ENCODE assay signal across 12 cellular contexts in genomic region chr18:32317651-32318050, GRCh38.
DNase-seq lines count a peak whose midpoint lies in the region; ATAC-seq and TF ChIP-seq lines count a peak whose summit lies in the region.
"Had no signal": no experiment of that assay in that cellular context is flagged by ENCODE, and none has a peak within 500 bp of the region (broad histone marks: within the 10 kb centered on the region; RNA-seq: fewer than 3 reads in every experiment).

No MANE protein-coding gene starts in this region.

- CTCF ChIA-PET in A673 (lab: Charles Lee), result no interaction called here
- CTCF ChIA-PET in activated CD8-positive, alpha-beta memory T cell treated with anti-CD3 and anti-CD28 coated beads, Interleukin-2, amount 10 ng/mL, durations not matched to agents 7 days and 5 days (lab: Charles Lee), result no interaction called here

- no peaks in the 10 kb centered on the region for H3K36me3 Mint-ChIP-seq in activated CD8-positive, alpha-beta memory T cell treated with anti-CD3 and anti-CD28 coated beads, Interleukin-2, amount 10 ng/mL, durations not matched to agents 7 days and 5 days

- intact Hi-C loops in A673 (cut with micrococcal nuclease; ENCODE audit: unreplicated experiment), result no loop called here

- no peak overlapping the region for H2BK12ac ChIP-seq in trophoblast cell (ENCODE audit: low read length)

- H3K4me1 ChIP-seq in A673 (ENCODE audit: insufficient read depth, low read length, poor library complexity, severe bottlenecking), result peaks cover 27% of the 10 kb centered on the region
- H3K4me1 ChIP-seq in SJCRH30, result peaks cover 40% of the 10 kb centered on the region
- H3K4me1 ChIP-seq in trophoblast cell (ENCODE audit: control insufficient read depth in 1 of 2, insufficient read depth in 2 of 2, low read length in 2 of 2), result peaks cover 5 to 6% of the 10 kb centered on the region in 2 experiments

- H3K36me3 ChIP-seq in A673 (ENCODE audit: insufficient read depth, low read length, poor library complexity, severe bottlenecking) (no peaks in the 10 kb centered on the region), SJCRH30 (no peaks in the 10 kb centered on the region), trophoblast cell (ENCODE audit: control insufficient read depth in 1 of 2, insufficient read depth in 2 of 2, low read length in 2 of 2) (no peaks in the 10 kb centered on the region)

- no peak overlapping the region for H2BK5ac ChIP-seq in trophoblast cell (ENCODE audit: low read depth, low read length, poor library complexity)

- no TSS peak for BruUV-seq in A673 (replicated peaks; lab: Mats Ljungman, UMichigan)

- H3K27ac Mint-ChIP-seq in activated CD8-positive, alpha-beta memory T cell treated with anti-CD3 and anti-CD28 coated beads, Interleukin-2, amount 10 ng/mL, durations not matched to agents 7 days and 5 days, result no peak overlapping the region

- WGBS in trophoblast cell (ENCODE audit: extremely low coverage, insufficient coverage, insufficient read length), result no CpG with 5 or more reads among the region's 4 CpGs

- H4K91ac ChIP-seq in trophoblast cell (ENCODE audit: low read depth, low read length), result no peak overlapping the region

- H4K12ac ChIP-seq in trophoblast cell (ENCODE audit: low read depth, low read length), result no peak overlapping the region

- no peak overlapping the region for H3K4me3 Mint-ChIP-seq in activated CD8-positive, alpha-beta memory T cell treated with anti-CD3 and anti-CD28 coated beads, Interleukin-2, amount 10 ng/mL, durations not matched to agents 7 days and 5 days

- H3K9ac ChIP-seq in trophoblast cell (ENCODE audit: low read length), result no peak overlapping the region

- no peak overlapping the region for H2BK120ac ChIP-seq in trophoblast cell (ENCODE audit: insufficient read depth, low read length, poor library complexity)

- H3K27ac ChIP-seq in A673 (ENCODE audit: low read depth, low read length, poor library complexity, severe bottlenecking), result peak overlapping the region; percentile 64
- peak overlapping the region; percentile 82 for H3K27ac ChIP-seq in SJCRH30
- peak overlapping the region; percentile 33 for H3K27ac ChIP-seq in trophoblast cell (ENCODE audit: low read depth, low read length)

- POLR2A ChIA-PET in A673 (lab: Charles Lee; ENCODE audit: low non-redundant PET), result no interaction called here

- H3K18ac ChIP-seq in trophoblast cell (ENCODE audit: low read length), result no peak overlapping the region

- peaks cover 3% of the 10 kb centered on the region for H3K79me1 ChIP-seq in trophoblast cell (ENCODE audit: low read length)

- H3K4me2 ChIP-seq in trophoblast cell (ENCODE audit: low read length), result no peak overlapping the region

- no peaks in the 10 kb centered on the region for H3K4me1 Mint-ChIP-seq in activated CD8-positive, alpha-beta memory T cell treated with anti-CD3 and anti-CD28 coated beads, Interleukin-2, amount 10 ng/mL, durations not matched to agents 7 days and 5 days

- ATAC-seq in activated CD8-positive, alpha-beta memory T cell treated with anti-CD3 and anti-CD28 coated beads, Interleukin-2, amount 10 ng/mL, durations not matched to agents 7 days and 5 days, result no peak
- ATAC-seq: stimulated activated naive CD8-positive, alpha-beta T cell treated with anti-CD3 and anti-CD28 coated beads, Interleukin-15, Interleukin-2, amounts not matched to agents 100 U/mL and 50 U/mL, for 24 hours had no signal

- TF ChIP-seq CTCF in A673 (conservative IDR thresholded peaks at IDR 0.05; ENCODE audit: low read depth, low read length), result no peak
- no peak for TF ChIP-seq CTCF in fibroblast of mammary gland (conservative IDR thresholded peaks at IDR 0.05; ENCODE audit: control insufficient read depth, insufficient read depth, low read depth, low read length)

- H3K23ac ChIP-seq in trophoblast cell (ENCODE audit: low read length), result no peak overlapping the region

- H3K27me3 ChIP-seq in A673 (replicated peaks; ENCODE audit: insufficient read depth, low read depth, low read length, poor library complexity) (no peaks in the 10 kb centered on the region), SJCRH30 (no peaks in the 10 kb centered on the region), trophoblast cell (ENCODE audit: insufficient read depth, low read length) (no peaks in the 10 kb centered on the region)

- peaks cover 5% of the 10 kb centered on the region for H3K27me3 Mint-ChIP-seq in activated CD8-positive, alpha-beta memory T cell treated with anti-CD3 and anti-CD28 coated beads, Interleukin-2, amount 10 ng/mL, durations not matched to agents 7 days and 5 days

- H4K8ac ChIP-seq in trophoblast cell (ENCODE audit: low read depth, low read length), result no peak overlapping the region

- H3K4ac ChIP-seq in trophoblast cell (ENCODE audit: low read depth, low read length), result no peak overlapping the region

- H3K14ac ChIP-seq in trophoblast cell (ENCODE audit: low read length), result no peak overlapping the region

- H2AFZ ChIP-seq in trophoblast cell (ENCODE audit: insufficient read depth, low read length, poor library complexity), result no peak overlapping the region

- no peaks in the 10 kb centered on the region for H3K9me3 Mint-ChIP-seq in activated CD8-positive, alpha-beta memory T cell treated with anti-CD3 and anti-CD28 coated beads, Interleukin-2, amount 10 ng/mL, durations not matched to agents 7 days and 5 days (ENCODE audit: low read depth)

- H3K9me3 ChIP-seq in A673 (ENCODE audit: low read depth, low read length, poor library complexity, severe bottlenecking) (no peaks in the 10 kb centered on the region), SJCRH30 (replicated peaks) (no peaks in the 10 kb centered on the region), trophoblast cell (ENCODE audit: insufficient read depth, low read depth, low read length) (no peaks in the 10 kb centered on the region)

- H3K79me2 ChIP-seq in trophoblast cell (ENCODE audit: control insufficient read depth, insufficient read depth, low read length, poor library complexity), result no peaks in the 10 kb centered on the region

- H3K4me3 ChIP-seq in A673 (ENCODE audit: low read depth, low read length, poor library complexity, severe bottlenecking), result no peak overlapping the region
- H3K4me3 ChIP-seq in SJCRH30, result no peak overlapping the region
- H3K4me3 ChIP-seq in fibroblast of mammary gland (ENCODE audit: control insufficient read depth, low read depth, low read length), result no peak overlapping the region
- no peak overlapping the region for H3K4me3 ChIP-seq in trophoblast cell (ENCODE audit: low read depth, low read length)

- no peak overlapping the region for H2AK5ac ChIP-seq in trophoblast cell (ENCODE audit: low read length)

- DNase-seq in A673 (ENCODE audit: low spot score) (peak; percentile 82), SJCRH30 (peak in 1 of 2 experiments; percentile 70), fibroblast of mammary gland (ENCODE audit: low read depth) (peak; percentile 74), trophoblast cell (peak in 1 of 2 donors; percentile 66), DMS53 treated with DMSO at 0.1 percent for 48 hours (lab: John Stamatoyannopoulos, UW; ENCODE audit: unreplicated experiment) (no peak)
- no peak for DNase-seq in activated CD8-positive, alpha-beta memory T cell treated with anti-CD3 and anti-CD28 coated beads, Interleukin-2, amount 10 ng/mL, durations not matched to agents 7 days and 5 days
- DNase-seq in stimulated activated CD4-positive, alpha-beta T cell treated with anti-CD3 and anti-CD28 coated beads, Interleukin-1b, Interleukin-23, amount 100 ng/mL, for 48 hours, result no peak
- DNase-seq in activated naive CD4-positive, alpha-beta T cell treated with anti-CD3 and anti-CD28 coated beads, Interleukin-2, amount 50 U/mL, for 16 hours, result no peak
- DNase-seq: activated CD4-positive, alpha-beta T cell treated with anti-CD3 and anti-CD28 coated beads, Interleukin-2, amount 50 U/mL, for 4 hours; amniotic stem cell; NCI-H2029; stimulated activated naive CD8-positive, alpha-beta T cell treated with anti-CD3 and anti-CD28 coated beads, Interleukin-15, Interleukin-2, amounts not matched to agents 100 U/mL and 50 U/mL, for 24 hours had no signal

Comparison
In these comparisons a context has a peak if more than half of its experiments do, and no peak if none do; other contexts are left out.
1. DNase-seq: peak in A673 (single experiment) and fibroblast of mammary gland (single experiment); none in activated CD8-positive, alpha-beta memory T cell treated with anti-CD3 and anti-CD28 coated beads, Interleukin-2, amount 10 ng/mL, durations not matched to agents 7 days and 5 days (single experiment), stimulated activated CD4-positive, alpha-beta T cell treated with anti-CD3 and anti-CD28 coated beads, Interleukin-1b, Interleukin-23, amount 100 ng/mL, for 48 hours (single experiment), activated naive CD4-positive, alpha-beta T cell treated with anti-CD3 and anti-CD28 coated beads, Interleukin-2, amount 50 U/mL, for 16 hours (single experiment) and DMS53 treated with DMSO at 0.1 percent for 48 hours (single experiment).
2. Peak in every context shown above with its lines, with median percentiles within 50 percentile points of each other: H3K27ac ChIP-seq.